In the genomic region with DNA sequence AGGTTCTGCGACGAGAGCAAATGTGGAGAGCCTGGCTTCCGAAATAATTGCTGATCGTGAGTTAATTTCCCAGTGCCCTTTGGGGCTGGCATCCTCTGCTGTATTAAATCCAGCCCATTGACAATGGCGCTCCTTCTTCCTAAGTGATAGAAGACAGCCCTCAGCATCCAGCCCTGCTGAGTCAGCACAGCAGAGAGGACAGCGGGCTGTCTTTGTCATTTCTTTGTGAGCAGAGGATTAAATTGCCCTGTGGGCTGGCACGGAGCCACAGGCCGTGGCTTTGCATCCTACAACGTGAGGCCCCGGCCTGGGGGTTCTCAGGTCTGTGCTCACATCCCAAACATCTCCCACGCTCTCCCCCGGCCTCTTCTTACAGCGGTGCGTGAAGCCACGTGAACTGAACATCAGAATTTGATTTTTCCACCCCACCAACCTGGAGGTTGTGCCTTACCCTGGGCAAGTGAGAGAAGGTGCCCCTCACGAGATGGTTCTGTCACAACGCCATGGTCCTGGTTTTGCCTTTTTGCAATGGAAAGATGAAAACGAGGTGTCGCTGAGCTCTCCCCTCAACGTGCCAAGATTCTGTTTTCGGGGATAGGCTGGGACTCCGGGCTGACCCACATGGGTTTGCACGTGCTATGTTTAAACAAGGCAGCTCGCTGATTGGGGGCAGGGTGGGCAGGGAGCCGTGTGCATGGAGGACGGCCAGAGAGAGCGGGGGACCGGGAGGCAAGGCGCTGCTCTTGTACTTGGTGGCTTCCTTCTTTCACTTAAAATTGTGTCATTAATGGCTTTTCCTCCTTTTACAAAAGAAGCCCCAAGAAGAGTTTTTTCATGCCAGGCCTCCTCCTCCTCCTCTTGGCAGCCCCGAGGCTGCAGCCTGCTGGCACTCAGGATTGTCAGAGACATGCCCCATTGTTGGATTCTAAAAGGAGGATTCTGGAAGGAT, we compare ENCODE assay signal across 16 cellular contexts. TPM values are rescaled to one million over a fixed set of nuclear protein-coding genes. Genes with fewer than 3 reads are reported as not detected.
A peak's percentile ranks its signal among the peaks of the same experiment; 100 is the strongest.
DNase-seq lines count a peak whose midpoint lies in the region; ATAC-seq and TF ChIP-seq lines count a peak whose summit lies in the region.
"Had no signal": no experiment of that assay in that cellular context is flagged by ENCODE, and none has a peak within 500 bp of the region (broad histone marks: within the 10 kb centered on the region; RNA-seq: fewer than 3 reads in every experiment).

No MANE protein-coding gene starts in this region.

- no peaks in the 10 kb centered on the region for H3K79me2 ChIP-seq in trophoblast cell (ENCODE audit: control insufficient read depth, insufficient read depth, low read length, poor library complexity)

- no peak overlapping the region for H4K91ac ChIP-seq in trophoblast cell (ENCODE audit: low read depth, low read length)

- no peak overlapping the region for H3K18ac ChIP-seq in trophoblast cell (ENCODE audit: low read length)

- no peak overlapping the region for H2BK12ac ChIP-seq in trophoblast cell (ENCODE audit: low read length)

- TF ChIP-seq POLR2A in tibial nerve (IDR thresholded peaks at IDR 0.05) (no peak), gastroesophageal sphincter (IDR thresholded peaks at IDR 0.05) (no peak)

- H3K27ac Mint-ChIP-seq in activated naive CD8-positive, alpha-beta T cell treated with anti-CD3 and anti-CD28 coated beads for 36 hours = no peak overlapping the region
- H3K27ac Mint-ChIP-seq: stimulated activated naive CD8-positive, alpha-beta T cell treated with anti-CD3 and anti-CD28 coated beads, Interleukin-15, amount 100 ng/mL, for 72 hours had no signal

- H3K27me3 Mint-ChIP-seq in activated naive CD8-positive, alpha-beta T cell treated with anti-CD3 and anti-CD28 coated beads for 36 hours = peaks cover 9% of the 10 kb centered on the region
- H3K27me3 Mint-ChIP-seq: stimulated activated naive CD8-positive, alpha-beta T cell treated with anti-CD3 and anti-CD28 coated beads, Interleukin-15, amount 100 ng/mL, for 72 hours had no signal

- no peaks in the 10 kb centered on the region for H3K79me1 ChIP-seq in trophoblast cell (ENCODE audit: low read length)

- H3K27me3 ChIP-seq in trophoblast cell (ENCODE audit: insufficient read depth, low read length) (no peaks in the 10 kb centered on the region), tibial nerve (no peaks in the 10 kb centered on the region), gastroesophageal sphincter (peaks cover 35% of the 10 kb centered on the region)

- H3K9ac ChIP-seq in trophoblast cell (ENCODE audit: low read length) = peak overlapping the region; percentile 60

- no peak overlapping the region for H2AK5ac ChIP-seq in trophoblast cell (ENCODE audit: low read length)

- H2BK5ac ChIP-seq in trophoblast cell (ENCODE audit: low read depth, low read length, poor library complexity) = no peak overlapping the region

- H3K4me3 ChIP-seq in trophoblast cell (ENCODE audit: low read depth, low read length) = no peak overlapping the region
- H3K4me3 ChIP-seq in tibial nerve = no peak overlapping the region
- no peak overlapping the region for H3K4me3 ChIP-seq in gastroesophageal sphincter
- H3K4me3 ChIP-seq: PC-9 had no signal

- TF ChIP-seq EP300 in tibial nerve (IDR thresholded peaks at IDR 0.05) (no peak), gastroesophageal sphincter (IDR thresholded peaks at IDR 0.05) (no peak)

- no peaks in the 10 kb centered on the region for H3K36me3 ChIP-seq in trophoblast cell (ENCODE audit: control insufficient read depth in 1 of 2, insufficient read depth in 2 of 2, low read length in 2 of 2)
- H3K36me3 ChIP-seq in tibial nerve = no peaks in the 10 kb centered on the region
- no peaks in the 10 kb centered on the region for H3K36me3 ChIP-seq in gastroesophageal sphincter

- no peaks in the 10 kb centered on the region for H3K4me1 Mint-ChIP-seq in activated naive CD8-positive, alpha-beta T cell treated with anti-CD3 and anti-CD28 coated beads for 36 hours
- H3K4me1 Mint-ChIP-seq: CD14-positive monocyte; stimulated activated naive CD8-positive, alpha-beta T cell treated with anti-CD3 and anti-CD28 coated beads, Interleukin-15, amount 100 ng/mL, for 72 hours had no signal

- no peak overlapping the region for H3K14ac ChIP-seq in trophoblast cell (ENCODE audit: low read length)

- no peak overlapping the region for H4K12ac ChIP-seq in trophoblast cell (ENCODE audit: low read depth, low read length)

- no peak overlapping the region for H2AFZ ChIP-seq in trophoblast cell (ENCODE audit: insufficient read depth, low read length, poor library complexity)
- H2AFZ ChIP-seq: PC-9 had no signal

- no peak overlapping the region for H2BK120ac ChIP-seq in trophoblast cell (ENCODE audit: insufficient read depth, low read length, poor library complexity)

- no peak overlapping the region for H4K8ac ChIP-seq in trophoblast cell (ENCODE audit: low read depth, low read length)

- H3K4me3 Mint-ChIP-seq in activated naive CD8-positive, alpha-beta T cell treated with anti-CD3 and anti-CD28 coated beads for 36 hours = no peak overlapping the region
- H3K4me3 Mint-ChIP-seq: CD14-positive monocyte; stimulated activated naive CD8-positive, alpha-beta T cell treated with anti-CD3 and anti-CD28 coated beads, Interleukin-15, amount 100 ng/mL, for 72 hours had no signal

- H3K23ac ChIP-seq in trophoblast cell (ENCODE audit: low read length) = no peak overlapping the region

- TF ChIP-seq CTCF in tibial nerve (IDR thresholded peaks at IDR 0.05) (no peak), gastroesophageal sphincter (IDR thresholded peaks at IDR 0.05) (no peak)

- WGBS in trophoblast cell (ENCODE audit: extremely low coverage, insufficient coverage, insufficient read length) = no CpG with 5 or more reads among the region's 30 CpGs
- WGBS in tibial nerve, 2 donors = 30 to 44% methylated on average over 20 to 30 of the region's 30 CpGs
- 26 to 38% methylated on average over 2 to 11 of the region's 30 CpGs for WGBS in gastroesophageal sphincter (ENCODE audit: low coverage in 1 of 2), 2 donors

- H3K4me2 ChIP-seq in trophoblast cell (ENCODE audit: low read length) = no peak overlapping the region
- H3K4me2 ChIP-seq: PC-9 had no signal

- H3K9me3 Mint-ChIP-seq in activated naive CD8-positive, alpha-beta T cell treated with anti-CD3 and anti-CD28 coated beads for 36 hours = peaks cover 6% of the 10 kb centered on the region

- no peaks in the 10 kb centered on the region for H3K36me3 Mint-ChIP-seq in activated naive CD8-positive, alpha-beta T cell treated with anti-CD3 and anti-CD28 coated beads for 36 hours
- H3K36me3 Mint-ChIP-seq: CD14-positive monocyte had no signal

- ATAC-seq in HG03045 (IDR thresholded peaks at IDR 0.05; ENCODE audit: unreplicated experiment) (no peak), gastroesophageal sphincter (no peak)
- ATAC-seq: activated CD4-positive, CD25-positive, alpha-beta regulatory T cell treated with anti-CD3 and anti-CD28 coated beads, Interleukin-2, amount 50 U/mL, for 24 hours; right cardiac atrium; stimulated activated naive CD8-positive, alpha-beta T cell treated with anti-CD3 and anti-CD28 coated beads, Interleukin-15, amount 100 ng/mL, for 72 hours had no signal

- H3K4me1 ChIP-seq in trophoblast cell (ENCODE audit: control insufficient read depth in 1 of 2, insufficient read depth in 2 of 2, low read length in 2 of 2) = peaks cover 0 to 6% of the 10 kb centered on the region in 2 experiments
- peaks cover 0 to 3% (median 0%) of the 10 kb centered on the region in 4 donors for H3K4me1 ChIP-seq in tibial nerve
- H3K4me1 ChIP-seq in gastroesophageal sphincter = no peaks in the 10 kb centered on the region

- no peak overlapping the region for H3K27ac ChIP-seq in trophoblast cell (ENCODE audit: low read depth, low read length)
- H3K27ac ChIP-seq in tibial nerve = no peak overlapping the region
- no peak overlapping the region for H3K27ac ChIP-seq in gastroesophageal sphincter
- H3K27ac ChIP-seq: PC-9 had no signal

- H3K9me3 ChIP-seq in trophoblast cell (ENCODE audit: insufficient read depth, low read depth, low read length) = peaks cover 13% of the 10 kb centered on the region
- H3K9me3 ChIP-seq in tibial nerve = peaks cover 0 to 9% (median 0%) of the 10 kb centered on the region in 4 donors
- peaks cover 0 to 5% (median 0%) of the 10 kb centered on the region in 3 donors for H3K9me3 ChIP-seq in gastroesophageal sphincter

- peak; percentile 46 for DNase-seq in ELF-1 (ENCODE audit: low read depth, low spot score)
- peak; percentile 76 for DNase-seq in NCI-H748 (lab: John Stamatoyannopoulos, UW; ENCODE audit: unreplicated experiment)
- DNase-seq in foreskin melanocyte = peak; percentile 35
- DNase-seq in trophoblast cell = no peak
- DNase-seq in activated naive CD8-positive, alpha-beta T cell treated with anti-CD3 and anti-CD28 coated beads for 36 hours = no peak
- no peak for DNase-seq in tibial nerve (ENCODE audit: low spot score in 2 of 2)
- DNase-seq: activated T-cell treated with anti-CD3 and anti-CD28 coated beads, Interleukin-2, amount 50 U/mL, for 1 hour; NCI-H345; PC-9; right cardiac atrium; stimulated activated naive CD8-positive, alpha-beta T cell treated with anti-CD3 and anti-CD28 coated beads, Interleukin-15, amount 100 ng/mL, for 72 hours; T-helper 1 cell had no signal

- no peak overlapping the region for H3K4ac ChIP-seq in trophoblast cell (ENCODE audit: low read depth, low read length)

RNA-seq across cellular contexts. Expression of gene CDH4, which starts 19.5 kb away (rescaled TPM):
- 0.33 and 0.42 TPM in 2 replicates for polyA plus RNA-seq in trophoblast cell (2013)
- under 1 TPM; 0.06 to 0.08 TPM for total RNA-seq in activated naive CD8-positive, alpha-beta T cell treated with anti-CD3 and anti-CD28 coated beads for 36 hours
- total RNA-seq in tibial nerve = 1 to 10 TPM in 2 of 4 donors, under 1 TPM in 2; 0.78 to 2.3 (median 1.0) TPM
- total RNA-seq in gastroesophageal sphincter = 1 to 10 TPM in 1 of 4 donors, under 1 TPM in 2, not detected in 1; under 0.01 to 1.5 (median 0.42) TPM
- total RNA-seq: PC-9 had no signal
- polyA plus RNA-seq: CD14-positive monocyte had no signal

Comparison
In these comparisons a context has a peak if more than half of its experiments do, and no peak if none do; other contexts are left out.
1. DNase-seq: peak in ELF-1 (single experiment), NCI-H748 (single experiment) and foreskin melanocyte (single experiment); none in trophoblast cell (0 of 2), activated naive CD8-positive, alpha-beta T cell treated with anti-CD3 and anti-CD28 coated beads for 36 hours (single experiment) and tibial nerve (0 of 2).